Comparison of ENCODE assay signal across 8 cellular contexts in the genomic region with DNA sequence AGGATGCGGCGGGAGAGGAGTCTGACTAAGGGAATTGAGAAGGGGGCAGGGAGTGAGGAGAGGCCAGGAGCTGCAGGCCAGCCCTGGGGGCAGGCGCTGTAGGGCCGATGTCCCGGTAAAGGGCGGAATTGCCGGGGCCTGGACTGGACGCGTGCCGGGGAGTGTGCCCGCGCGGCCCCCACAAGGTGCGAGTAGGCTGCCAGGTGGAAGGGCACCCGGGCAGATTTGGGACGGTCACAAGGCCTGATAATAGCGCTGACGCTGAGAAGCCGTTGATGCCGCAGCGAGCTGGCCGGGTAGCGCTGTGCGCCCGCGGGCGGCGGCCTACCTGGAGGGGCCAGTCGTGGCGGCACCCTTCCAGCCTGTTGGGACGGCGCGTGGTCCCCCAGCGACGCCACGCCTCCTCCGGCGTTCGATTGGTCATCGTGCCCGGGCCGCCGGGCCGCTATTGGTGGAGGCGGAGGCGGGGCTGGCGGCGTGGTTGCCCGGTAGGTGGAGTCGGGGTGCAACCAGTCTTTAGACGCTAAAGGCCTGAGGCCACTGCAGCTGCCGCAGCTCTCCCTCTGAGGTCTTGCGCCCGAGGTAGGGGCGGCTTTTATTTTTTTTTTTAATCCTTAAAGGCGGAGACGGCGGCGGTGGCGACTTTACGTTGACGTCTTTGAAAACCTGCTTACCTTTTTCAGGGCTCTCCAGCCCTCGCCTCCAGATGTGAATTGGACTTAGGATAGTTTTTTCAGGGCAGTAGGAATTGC. TPM values are rescaled to one million over a fixed set of nuclear protein-coding genes. Genes with fewer than 3 reads are reported as not detected.
A peak's percentile ranks its signal among the peaks of the same experiment; 100 is the strongest.
DNase-seq lines count a peak whose midpoint lies in the region; ATAC-seq lines count a peak whose summit lies in the region.

No MANE protein-coding gene starts in this region.

- H3K27me3 Mint-ChIP-seq in naive thymus-derived CD4-positive, alpha-beta T cell = no peaks in the 10 kb centered on the region

- ATAC-seq in GM21381 (IDR thresholded peaks at IDR 0.05; ENCODE audit: unreplicated experiment) (peak; percentile 72), esophagus mucosa (peak; percentile 97)
- ATAC-seq in naive thymus-derived CD4-positive, alpha-beta T cell = peak; percentile 91
- ATAC-seq in stimulated activated naive CD8-positive, alpha-beta T cell treated with anti-CD3 and anti-CD28 coated beads, Interleukin-15, Interleukin-2, amounts not matched to agents 100 U/mL and 50 U/mL, for 24 hours = peak; percentile 83

- peaks cover 13% of the 10 kb centered on the region for H3K4me1 ChIP-seq in HUES6 (ENCODE audit: control insufficient read depth, insufficient read depth, low read length)
- peaks cover 28 to 43% of the 10 kb centered on the region in 2 donors for H3K4me1 ChIP-seq in naive thymus-derived CD4-positive, alpha-beta T cell (ENCODE audit: control insufficient read depth in 2 of 2, insufficient read depth in 2 of 2, low read length in 2 of 2)

- peaks cover 0 to 2% (median 0%) of the 10 kb centered on the region in 11 donors for H3K9me3 Mint-ChIP-seq in naive thymus-derived CD4-positive, alpha-beta T cell

- H3K27ac ChIP-seq in HUES6 (ENCODE audit: low read depth, low read length) = peak overlapping the region; percentile 71
- H3K27ac ChIP-seq in naive thymus-derived CD4-positive, alpha-beta T cell (ENCODE audit: low read depth, low read length) = peak overlapping the region; percentile 96

- peak overlapping the region; percentile 91 to 99 (median 97) for H3K4me3 Mint-ChIP-seq in naive thymus-derived CD4-positive, alpha-beta T cell

- H3K9me3 ChIP-seq in HUES6 (ENCODE audit: control insufficient read depth, insufficient read depth, low read depth, low read length) = no peaks in the 10 kb centered on the region
- H3K9me3 ChIP-seq in naive thymus-derived CD4-positive, alpha-beta T cell (ENCODE audit: control insufficient read depth in 2 of 3, low read length in 3 of 3) = no peaks in the 10 kb centered on the region

- peaks cover 0 to 11% (median 0%) of the 10 kb centered on the region in 5 donors for H3K36me3 Mint-ChIP-seq in naive thymus-derived CD4-positive, alpha-beta T cell

- peak overlapping the region; percentile 94 for H3K9ac ChIP-seq in HUES6 (ENCODE audit: low read length)

- peaks cover 44 to 66% (median 56%) of the 10 kb centered on the region in 7 donors for H3K4me1 Mint-ChIP-seq in naive thymus-derived CD4-positive, alpha-beta T cell

- peak; percentile 95 for DNase-seq in CD1c-positive myeloid dendritic cell (ENCODE audit: extremely low spot score)
- peak; percentile 88 for DNase-seq in activated CD8-positive, alpha-beta memory T cell treated with anti-CD3 and anti-CD28 coated beads, Interleukin-2, amount 50 U/mL, for 24 hours (ENCODE audit: extremely low read depth)
- peak; percentile 87 to 97 (median 91) for DNase-seq in naive thymus-derived CD4-positive, alpha-beta T cell
- peak; percentile 98 for DNase-seq in stimulated activated naive CD8-positive, alpha-beta T cell treated with anti-CD3 and anti-CD28 coated beads, Interleukin-15, Interleukin-2, amounts not matched to agents 100 U/mL and 50 U/mL, for 24 hours
- DNase-seq in SIG-M5 treated with dmso at 0.1 percent for 504 hours (lab: John Stamatoyannopoulos, UW; ENCODE audit: unreplicated experiment) = no peak

- H3K36me3 ChIP-seq in HUES6 (ENCODE audit: control insufficient read depth, insufficient read depth, low read length) = peaks cover 3% of the 10 kb centered on the region; the same call in 1 of the 2 replicates
- H3K36me3 ChIP-seq in naive thymus-derived CD4-positive, alpha-beta T cell (ENCODE audit: control insufficient read depth in 2 of 3, insufficient read depth in 3 of 3, low read length in 3 of 3) = peaks cover 0 to 6% (median 0%) of the 10 kb centered on the region in 3 experiments

- intact Hi-C loops in naive thymus-derived CD4-positive, alpha-beta T cell (cut with micrococcal nuclease) = loop anchor here (1.0 to 10.0 kb wide), 12 partner anchors 22 to 1249 kb away; partner anchors contain the start of genes EIF1B (in 2 of the 2), RPSA (in 2 of the 2), ACAA1 (in 1 of the 2) and EXOG (in 1 of the 2)

- no peaks in the 10 kb centered on the region for H3K27me3 ChIP-seq in HUES6 (ENCODE audit: control insufficient read depth, insufficient read depth, low read length)
- no peaks in the 10 kb centered on the region for H3K27me3 ChIP-seq in naive thymus-derived CD4-positive, alpha-beta T cell (ENCODE audit: control insufficient read depth in 2 of 2, insufficient read depth in 2 of 2, low read length in 2 of 2)

- POLR2A ChIA-PET in naive thymus-derived CD4-positive, alpha-beta T cell (lab: Charles Lee) = interaction anchor here (0.7 to 2.1 kb wide), 3 partner anchors 24 to 241 kb away, joined by 3 to 25 read pairs (median 3); partner anchors contain the start of gene RPSA

- H3K4me3 ChIP-seq in HUES6 (ENCODE audit: low read depth, low read length) = peak overlapping the region; percentile 87
- H3K4me3 ChIP-seq in naive thymus-derived CD4-positive, alpha-beta T cell (ENCODE audit: low read length) = peak overlapping the region; percentile 88

- peak overlapping the region; percentile 95 to 100 (median 99) for H3K27ac Mint-ChIP-seq in naive thymus-derived CD4-positive, alpha-beta T cell

- CTCF ChIA-PET in naive thymus-derived CD4-positive, alpha-beta T cell (lab: Charles Lee) = interaction anchor here (1.1 to 1.6 kb wide), 2 partner anchors 22 to 24 kb away, joined by 3 to 5 read pairs; partner anchors contain the start of gene RPSA

RNA-seq across cellular contexts. Expression of gene SLC25A38, which starts 0.9 kb away (rescaled TPM):
- 8.6 TPM for total RNA-seq in esophagus mucosa
- 10 to 100 TPM; 30.3 to 50.2 (median 46.8) TPM for total RNA-seq in naive thymus-derived CD4-positive, alpha-beta T cell
- polyA plus RNA-seq in naive thymus-derived CD4-positive, alpha-beta T cell = 10 to 100 TPM; 45.0 to 53.7 TPM

RNA-seq across cellular contexts. Expression of gene RPSA, which starts 22.4 kb away (rescaled TPM):
- total RNA-seq in esophagus mucosa = 1,385 TPM
- total RNA-seq in naive thymus-derived CD4-positive, alpha-beta T cell = 1,000 to 10,000 TPM; 1,411 to 1,898 (median 1,693) TPM
- 1,000 to 10,000 TPM; 1,357 to 1,450 TPM for polyA plus RNA-seq in naive thymus-derived CD4-positive, alpha-beta T cell

RNA-seq across cellular contexts. Expression of gene CCR8, which starts 54.6 kb away (rescaled TPM):
- 0.16 TPM for total RNA-seq in esophagus mucosa
- total RNA-seq in naive thymus-derived CD4-positive, alpha-beta T cell = 10 to 100 TPM in 1 of 5 experiments, 1 to 10 TPM in 1, under 1 TPM in 1, not detected in 2; 0.43 to 10.7 (median 1.3) TPM
- not detected for polyA plus RNA-seq in naive thymus-derived CD4-positive, alpha-beta T cell
